8 cellular contexts compared by ENCODE assay signal in genomic region chr16:79598341-79599181, GRCh38. TPM values are rescaled to one million over a fixed set of nuclear protein-coding genes. Genes with fewer than 3 reads are reported as not detected.
DNase-seq lines count a peak whose midpoint lies in the region; ATAC-seq, FAIRE-seq and TF ChIP-seq lines count a peak whose summit lies in the region.

No MANE protein-coding gene starts in this region.

- FAIRE-seq in keratinocyte (lab: Jason Lieb, UNC): peak; percentile 53

- H3K9me1 ChIP-seq in keratinocyte (ENCODE audit: control insufficient read depth, extremely low read depth, insufficient read depth, low read length): no peaks in the 10 kb centered on the region

- dilution Hi-C loops in keratinocyte (cut with MboI; ENCODE audit: extremely low pct_ligation_motif_present, low sequenced_read_pairs): no loop called here

- peak overlapping the region; percentile 89 for H2AFZ ChIP-seq in keratinocyte (ENCODE audit: control insufficient read depth, low read length)

- peak overlapping the region; percentile 43 for H3K4me2 ChIP-seq in keratinocyte (ENCODE audit: control insufficient read depth, extremely low read depth, insufficient read depth, low read depth, low read length)

- peak; percentile 39 for DNase-seq in NCI-H82 (lab: John Stamatoyannopoulos, UW)
- no peak for DNase-seq in NCI-H82 treated with DMSO at 0.1 percent for 48 hours (lab: John Stamatoyannopoulos, UW; ENCODE audit: unreplicated experiment)
- DNase-seq in T-helper 1 cell: peak; percentile 10 to 78 (median 22)
- peak; percentile 39 to 47 for DNase-seq in cardiac fibroblast (ENCODE audit: low read depth in 2 of 2)
- DNase-seq in keratinocyte (ENCODE audit: low read depth, low spot score): no peak
- DNase-seq in GM13977 (ENCODE audit: low spot score): no peak

- in situ Hi-C loops in GM13977 (cut with MboI; ENCODE audit: low pct_unique_long_range_greater_than_20kb, low sequenced_read_pairs, unreplicated experiment): no loop called here

- H3K79me2 ChIP-seq in keratinocyte (ENCODE audit: control insufficient read depth, insufficient read depth, low read length): peaks cover 25% of the 10 kb centered on the region

- no peaks in the 10 kb centered on the region for H3K27me3 ChIP-seq in keratinocyte (ENCODE audit: control insufficient read depth, extremely low read depth, insufficient read depth, low read length)
- H3K27me3 ChIP-seq in skeletal muscle tissue (ENCODE audit: control insufficient read depth in 3 of 3, insufficient read depth in 3 of 3, low read length in 3 of 3): no peaks in the 10 kb centered on the region

- TF ChIP-seq CTCF in cardiac fibroblast (IDR thresholded peaks at IDR 0.05; ENCODE audit: low read depth, low read length) (no peak), keratinocyte (optimal IDR thresholded peaks at IDR 0.05 in 1 of 3, IDR thresholded peaks at IDR 0.05 in 1 of 3, conservative IDR thresholded peaks at IDR 0.05 in 1 of 3; ENCODE audit: extremely low read depth in 1 of 3, insufficient read depth in 2 of 3, low read length in 3 of 3) (peak in 2 of 3 experiments; percentile 27 to 32), GM13977 (IDR thresholded peaks at IDR 0.05; ENCODE audit: extremely low read depth, insufficient read depth, missing control alignments) (no peak)

- H3K4me3 ChIP-seq in cardiac fibroblast (replicated peaks in 1 of 2; ENCODE audit: low read depth in 2 of 2, low read length in 2 of 2) (peak overlapping the region; percentile 44 to 47), keratinocyte (ENCODE audit: control insufficient read depth in 2 of 3, extremely low read depth in 1 of 3, insufficient read depth in 2 of 3, low read depth in 1 of 3, low read length in 3 of 3) (peak overlapping the region; percentile 62 to 73 (median 69)), skeletal muscle tissue (ENCODE audit: low read length in 3 of 3) (peak overlapping the region; percentile 80 to 96 (median 93))

- peaks cover 31% of the 10 kb centered on the region for H3K4me1 ChIP-seq in keratinocyte (ENCODE audit: control insufficient read depth, extremely low read depth, insufficient read depth, low read length)
- peaks cover 10 to 14% (median 10%) of the 10 kb centered on the region in 3 donors for H3K4me1 ChIP-seq in skeletal muscle tissue (ENCODE audit: control insufficient read depth in 3 of 3, insufficient read depth in 3 of 3, low read length in 3 of 3)

- no peak for ATAC-seq in HG03025 (IDR thresholded peaks at IDR 0.05; ENCODE audit: low FRiP score, unreplicated experiment)

- peak overlapping the region; percentile 73 for H3K9ac ChIP-seq in keratinocyte (ENCODE audit: control insufficient read depth, extremely low read depth, insufficient read depth, low read length)
- H3K9ac ChIP-seq in skeletal muscle tissue (ENCODE audit: low read depth in 1 of 3, low read length in 3 of 3): peak overlapping the region; percentile 80 to 98 (median 96)

- H4K20me1 ChIP-seq in keratinocyte (ENCODE audit: control insufficient read depth, extremely low read depth, insufficient read depth, low read length): no peaks in the 10 kb centered on the region

- H3K9me3 ChIP-seq in keratinocyte (ENCODE audit: control insufficient read depth, low read depth, low read length) (no peaks in the 10 kb centered on the region), skeletal muscle tissue (ENCODE audit: control insufficient read depth in 3 of 3, low read length in 3 of 3) (no peaks in the 10 kb centered on the region)

- H3K36me3 ChIP-seq in keratinocyte (ENCODE audit: control insufficient read depth in 2 of 2, extremely low read depth in 1 of 2, insufficient read depth in 2 of 2, low read length in 2 of 2): no peaks in the 10 kb centered on the region
- H3K36me3 ChIP-seq in skeletal muscle tissue (ENCODE audit: control insufficient read depth in 3 of 3, insufficient read depth in 3 of 3, low read length in 3 of 3): peaks cover 2 to 5% (median 3%) of the 10 kb centered on the region in 3 donors

- H3K27ac ChIP-seq in keratinocyte (ENCODE audit: control insufficient read depth, insufficient read depth, low read length) (peak overlapping the region; percentile 58), skeletal muscle tissue (ENCODE audit: low read depth, low read length) (peak overlapping the region; percentile 97)

RNA-seq across cellular contexts. Expression of gene MAF, which starts 2.0 kb away (rescaled TPM):
- polyA plus RNA-seq in keratinocyte: 5.7 to 12.3 TPM (median 8.2 TPM) in 3 replicates
- polyA plus RNA-seq in keratinocyte (2011; ENCODE audit: low read depth): 8.3 TPM
- 4.4 and 5.1 TPM in 2 replicates for polyA plus RNA-seq in keratinocyte (2011; cell fraction: cytosol; rRNA removed)
- polyA plus RNA-seq in keratinocyte (2011; cell fraction: nucleus; rRNA removed): 9.2 and 10.6 TPM in 2 replicates
- 9.6 and 15.6 TPM in 2 replicates for polyA plus RNA-seq in keratinocyte (2012; ENCODE audit: low replicate concordance)
- 2.7 to 5.0 TPM (median 3.3 TPM) in 3 replicates for polyA minus RNA-seq in keratinocyte
- polyA minus RNA-seq in keratinocyte (2011; cell fraction: cytosol; rRNA and poly(A)+ RNA removed): 17.8 TPM
- 10.4 and 11.7 TPM in 2 replicates for polyA minus RNA-seq in keratinocyte (2011; cell fraction: nucleus; rRNA and poly(A)+ RNA removed)
- 17.2 TPM for total RNA-seq in skeletal muscle tissue

Comparison
In these comparisons a context has a peak if more than half of its experiments do, and no peak if none do; other contexts are left out.
1. DNase-seq: peak in NCI-H82 (single experiment), T-helper 1 cell (5 of 5) and cardiac fibroblast (2 of 2); none in NCI-H82 treated with DMSO at 0.1 percent for 48 hours (single experiment), keratinocyte (single experiment) and GM13977 (single experiment).
2. CTCF ChIP-seq: peak in keratinocyte (2 of 3); none in cardiac fibroblast (single experiment) and GM13977 (single experiment).
3. Peak in every context shown above with its lines, with median percentiles within 50 percentile points of each other: H3K4me3 ChIP-seq.